In the genomic region with DNA sequence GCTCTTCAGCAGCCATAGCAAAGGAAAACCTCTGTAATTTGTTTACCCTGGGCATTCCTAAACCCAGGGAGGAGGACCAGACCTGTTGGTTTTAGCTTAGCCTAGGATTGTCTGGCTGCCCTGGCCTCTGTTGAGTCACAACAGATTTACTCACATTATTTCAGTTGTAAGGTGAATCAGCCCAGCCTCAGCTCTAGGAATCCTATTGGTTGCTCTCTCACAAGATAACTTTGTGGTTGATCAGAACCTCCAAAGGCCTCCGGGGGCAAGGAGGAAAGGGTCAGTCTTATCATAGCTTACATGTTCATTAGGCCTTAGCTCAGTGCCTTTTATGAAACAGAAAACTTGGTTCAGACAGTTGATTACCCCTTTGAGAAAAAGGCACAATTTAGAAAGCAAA, we compare ENCODE assay signal across 10 cellular contexts. TPM values are rescaled to one million over a fixed set of nuclear protein-coding genes. Genes with fewer than 3 reads are reported as not detected.
DNase-seq lines count a peak whose midpoint lies in the region; ATAC-seq and TF ChIP-seq lines count a peak whose summit lies in the region.
"Had no signal": no experiment of that assay in that cellular context is flagged by ENCODE, and none has a peak within 500 bp of the region (broad histone marks: within the 10 kb centered on the region; RNA-seq: fewer than 3 reads in every experiment).

No MANE protein-coding gene starts in this region.

- H3K27me3 ChIP-seq in GM06990 (replicated peaks; ENCODE audit: control insufficient read depth, insufficient read depth, low read length) (no peaks in the 10 kb centered on the region; the same call in 1 of the 2 replicates), HAP-1 (ENCODE audit: low read depth) (no peaks in the 10 kb centered on the region)
- H3K27me3 ChIP-seq: colonic mucosa had no signal

- TF ChIP-seq CTCF in GM06990 (IDR thresholded peaks at IDR 0.05; ENCODE audit: insufficient read depth, low read length, poor library complexity, severe bottlenecking) = no peak
- no peak for TF ChIP-seq CTCF in fibroblast of pulmonary artery (IDR thresholded peaks at IDR 0.05; ENCODE audit: low read length, missing control alignments)
- TF ChIP-seq CTCF in omental fat pad (IDR thresholded peaks at IDR 0.05) = no peak

- DNase-seq in GM06990 (ENCODE audit: extremely low read depth, insufficient read length) (peak; percentile 10), OCI-M1 (lab: John Stamatoyannopoulos, UW) (peak; percentile 92), fibroblast of pulmonary artery (ENCODE audit: low read depth) (peak; percentile 1), omental fat pad (ENCODE audit: low spot score) (no peak), HAP-1 (ENCODE audit: low spot score in 2 of 2) (no peak)
- DNase-seq: colonic mucosa, midbrain had no signal

- in situ Hi-C loops in HAP-1 (cut with MboI; ENCODE audit: low sequenced_read_pairs) = loop anchor here (10.0 kb wide), 1 partner anchor 241 kb away; no protein-coding TSS in a partner anchor

- H3K36me3 ChIP-seq in GM06990 (ENCODE audit: control insufficient read depth, insufficient read depth, low read length) (no peaks in the 10 kb centered on the region), HAP-1 (replicated peaks) (no peaks in the 10 kb centered on the region; the same call in 1 of the 2 replicates)
- H3K36me3 ChIP-seq: colonic mucosa had no signal

- no peaks in the 10 kb centered on the region for H3K4me1 ChIP-seq in HAP-1
- H3K4me1 ChIP-seq: colonic mucosa had no signal

- H3K4me3 ChIP-seq in GM06990 (replicated peaks; ENCODE audit: low read depth, low read length) (no peak overlapping the region), fibroblast of pulmonary artery (replicated peaks; ENCODE audit: low read depth, low read length) (no peak overlapping the region), HAP-1 (no peak overlapping the region)
- H3K4me3 ChIP-seq: colonic mucosa had no signal

- ATAC-seq in GM21381 (IDR thresholded peaks at IDR 0.05; ENCODE audit: unreplicated experiment) = peak; percentile 51
- no peak for ATAC-seq in GM19023 (IDR thresholded peaks at IDR 0.05; ENCODE audit: unreplicated experiment)
- no peak for ATAC-seq in HG02798 (IDR thresholded peaks at IDR 0.05; ENCODE audit: poor library complexity, unreplicated experiment)
- no peak for ATAC-seq in omental fat pad (ENCODE audit: low FRiP score)

- no peaks in the 10 kb centered on the region for H3K9me3 ChIP-seq in HAP-1
- H3K9me3 ChIP-seq: colonic mucosa had no signal

RNA-seq across cellular contexts. Expression of a gene that starts 41.0 kb away (rescaled TPM):
- total RNA-seq in omental fat pad = 10 to 100 TPM; 12.4 to 44.6 (median 16.6) TPM

Comparison
In these comparisons a context has a peak if more than half of its experiments do, and no peak if none do; other contexts are left out.
1. DNase-seq: peak in GM06990 (single experiment), OCI-M1 (single experiment) and fibroblast of pulmonary artery (single experiment); none in omental fat pad (single experiment) and HAP-1 (0 of 2).